In the genomic region with DNA sequence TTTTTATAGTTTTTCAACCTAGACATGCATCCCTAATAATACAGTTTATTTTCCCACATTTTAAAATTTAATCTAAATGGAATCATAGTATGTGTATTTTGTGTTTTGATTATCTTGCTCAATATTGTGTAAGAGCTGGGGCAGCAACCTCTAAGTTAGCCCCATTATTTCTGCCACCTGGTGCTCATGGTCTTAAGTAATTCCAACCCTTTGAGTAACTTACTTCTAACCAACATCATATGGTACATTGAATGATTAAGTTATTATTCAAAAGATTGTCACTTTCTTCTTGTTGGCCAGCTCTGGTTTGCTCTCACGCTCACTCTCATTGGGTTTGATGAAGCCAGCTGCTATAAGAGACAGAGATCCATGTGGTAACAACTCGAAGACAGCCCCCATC, we compare ENCODE assay signal across 1 cellular context.
TF ChIP-seq lines count a peak whose summit lies in the region.

No MANE protein-coding gene starts in this region.

TF ChIP-seq in IMR-90, 13 proteins besides CTCF, POLR2A, EP300 and RAD21:
- TF ChIP-seq CEBPB (IDR thresholded peaks at IDR 0.05; ENCODE audit: low read depth, low read length) (peak; percentile 46), MAFK (IDR thresholded peaks at IDR 0.05; ENCODE audit: low read depth, low read length) (no peak)
